In the genomic region with DNA sequence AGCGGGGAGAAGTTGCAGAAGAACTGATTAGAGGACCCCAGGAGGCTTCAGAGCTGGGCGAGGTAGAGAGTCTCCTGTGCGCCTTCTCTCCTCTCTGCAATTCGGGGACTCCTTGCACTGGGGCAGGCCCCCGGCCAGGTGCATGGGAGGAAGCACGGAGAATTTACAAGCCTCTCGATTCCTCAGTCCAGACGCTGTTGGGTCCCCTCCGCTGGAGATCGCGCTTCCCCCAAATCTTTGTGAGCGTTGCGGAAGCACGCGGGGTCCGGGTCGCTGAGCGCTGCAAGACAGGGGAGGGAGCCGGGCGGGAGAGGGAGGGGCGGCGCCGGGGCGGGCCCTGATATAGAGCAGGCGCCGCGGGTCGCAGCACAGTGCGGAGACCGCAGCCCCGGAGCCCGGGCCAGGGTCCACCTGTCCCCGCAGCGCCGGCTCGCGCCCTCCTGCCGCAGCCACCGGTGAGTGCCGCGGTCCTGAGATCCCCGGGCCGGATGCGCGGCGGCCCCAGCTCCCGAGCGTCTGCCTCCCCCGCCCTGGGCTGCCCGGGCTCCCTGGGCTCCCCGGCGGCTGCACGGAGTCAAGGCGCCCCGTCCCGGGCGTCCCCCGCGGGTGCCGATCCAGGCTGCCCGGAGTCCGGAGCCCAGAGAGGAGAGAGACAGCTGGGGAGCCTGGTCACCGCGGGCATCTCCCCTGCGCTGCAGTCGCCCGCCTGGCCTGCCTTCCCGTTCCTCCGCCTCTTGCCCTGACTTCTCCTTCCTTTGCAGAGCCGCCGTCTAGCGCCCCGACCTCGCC, we compare ENCODE assay signal across 8 cellular contexts. TPM values are rescaled to one million over a fixed set of nuclear protein-coding genes. Genes with fewer than 3 reads are reported as not detected.
DNase-seq lines count a peak whose midpoint lies in the region; ATAC-seq, FAIRE-seq and TF ChIP-seq lines count a peak whose summit lies in the region.

A gene (plus strand): TSS at position 369 of the 789 bp plus-strand sequence. CDS start 424 bp downstream, outside the sequence.

- H3K4me1 ChIP-seq in DOHH2 (ENCODE audit: control insufficient read depth, low read length): peaks cover 41% of the 10 kb centered on the region

- H3F3A ChIP-seq in DOHH2 (ENCODE audit: control insufficient read depth, insufficient read depth): peaks cover 11% of the 10 kb centered on the region; the same call in 1 of the 2 replicates

- H3K27me3 ChIP-seq in DOHH2 (ENCODE audit: control insufficient read depth, low read length) (0 out of 2 replicates have a peak, but pooled peaks cover 4% of the 10 kb centered on the region), bronchial epithelial cell (ENCODE audit: control insufficient read depth, insufficient read depth, low read length) (no peaks in the 10 kb centered on the region), kidney epithelial cell (ENCODE audit: control insufficient read depth, insufficient read depth, low read length) (no peaks in the 10 kb centered on the region)

- H3K4me3 ChIP-seq in DOHH2 (ENCODE audit: low read length) (peak within 1 kb of the TSS; percentile 78), bronchial epithelial cell (ENCODE audit: low read depth, low read length) (peak within 1 kb of the TSS; percentile 63), kidney epithelial cell (ENCODE audit: low read depth, low read length) (peak within 1 kb of the TSS; percentile 71)

- peak within 1 kb of the TSS; percentile 62 for H3K27ac ChIP-seq in DOHH2 (ENCODE audit: low read depth, low read length)

- H4K20me1 ChIP-seq in DOHH2 (ENCODE audit: control insufficient read depth, insufficient read depth, low read depth, low read length): no peaks in the 10 kb centered on the region

- H3K4me2 ChIP-seq in DOHH2 (ENCODE audit: low read length): peak within 1 kb of the TSS; percentile 92

- peak; percentile 27 for ATAC-seq in HG02981 (IDR thresholded peaks at IDR 0.05; ENCODE audit: unreplicated experiment)
- ATAC-seq in GM18873 (IDR thresholded peaks at IDR 0.05; ENCODE audit: low FRiP score, unreplicated experiment): no peak
- ATAC-seq in GM18520 (IDR thresholded peaks at IDR 0.05; ENCODE audit: unreplicated experiment): no peak

- peak; percentile 16 for DNase-seq in SW480 (ENCODE audit: low spot score)
- DNase-seq in bronchial epithelial cell (ENCODE audit: low read depth): peak; percentile 27
- DNase-seq in kidney epithelial cell (ENCODE audit: low read depth): no peak
- DNase-seq in stimulated activated CD4-positive, alpha-beta T cell treated with anti-CD3 and anti-CD28 coated beads, Interleukin-2, amount 100 ng/mL, for 24 hours: peak; percentile 43 to 52

- TF ChIP-seq CTCF in DOHH2 (IDR thresholded peaks at IDR 0.05; ENCODE audit: low read depth, low read length, poor library complexity, severe bottlenecking): peak; percentile 12
- TF ChIP-seq CTCF in bronchial epithelial cell (IDR thresholded peaks at IDR 0.05; ENCODE audit: insufficient read depth, low read length, severe bottlenecking): no peak
- TF ChIP-seq CTCF in kidney epithelial cell (IDR thresholded peaks at IDR 0.05; ENCODE audit: insufficient read depth, low read length, poor library complexity, severe bottlenecking): no peak

- no peaks in the 10 kb centered on the region for H3K9me3 ChIP-seq in DOHH2 (ENCODE audit: control insufficient read depth, insufficient read depth, low read length)

- H3K9me2 ChIP-seq in DOHH2 (replicated peaks; ENCODE audit: control insufficient read depth, low read length): no peaks in the 10 kb centered on the region

- H3K36me3 ChIP-seq in DOHH2 (ENCODE audit: control insufficient read depth, low read length): no peaks in the 10 kb centered on the region
- peaks cover 20% of the 10 kb centered on the region for H3K36me3 ChIP-seq in bronchial epithelial cell (ENCODE audit: control insufficient read depth, insufficient read depth, low read length)
- peaks cover 3% of the 10 kb centered on the region for H3K36me3 ChIP-seq in kidney epithelial cell (ENCODE audit: control insufficient read depth, insufficient read depth, low read length)

- no peak for FAIRE-seq in bronchial epithelial cell (lab: Jason Lieb, UNC)

- H3K79me2 ChIP-seq in DOHH2 (ENCODE audit: control insufficient read depth, low read length): no peaks in the 10 kb centered on the region

RNA-seq across cellular contexts. Expression of the gene that starts here (rescaled TPM):
- total RNA-seq in bronchial epithelial cell (26.3 and 30.0 TPM in 2 replicates), kidney epithelial cell (709 and 758 TPM in 2 replicates)

Comparison
In these comparisons a context has a peak if more than half of its experiments do, and no peak if none do; other contexts are left out.
1. RNA of the gene that starts here (total RNA-seq): 709 to 758 TPM in kidney epithelial cell; 26.3 to 30.0 TPM in bronchial epithelial cell; every median in the first group is over 10 times any median in the second.
2. Peak in every context shown above with its lines, with median percentiles within 50 percentile points of each other: H3K4me3 ChIP-seq.